ENCODE assay signal across 22 cellular contexts in the genomic region with DNA sequence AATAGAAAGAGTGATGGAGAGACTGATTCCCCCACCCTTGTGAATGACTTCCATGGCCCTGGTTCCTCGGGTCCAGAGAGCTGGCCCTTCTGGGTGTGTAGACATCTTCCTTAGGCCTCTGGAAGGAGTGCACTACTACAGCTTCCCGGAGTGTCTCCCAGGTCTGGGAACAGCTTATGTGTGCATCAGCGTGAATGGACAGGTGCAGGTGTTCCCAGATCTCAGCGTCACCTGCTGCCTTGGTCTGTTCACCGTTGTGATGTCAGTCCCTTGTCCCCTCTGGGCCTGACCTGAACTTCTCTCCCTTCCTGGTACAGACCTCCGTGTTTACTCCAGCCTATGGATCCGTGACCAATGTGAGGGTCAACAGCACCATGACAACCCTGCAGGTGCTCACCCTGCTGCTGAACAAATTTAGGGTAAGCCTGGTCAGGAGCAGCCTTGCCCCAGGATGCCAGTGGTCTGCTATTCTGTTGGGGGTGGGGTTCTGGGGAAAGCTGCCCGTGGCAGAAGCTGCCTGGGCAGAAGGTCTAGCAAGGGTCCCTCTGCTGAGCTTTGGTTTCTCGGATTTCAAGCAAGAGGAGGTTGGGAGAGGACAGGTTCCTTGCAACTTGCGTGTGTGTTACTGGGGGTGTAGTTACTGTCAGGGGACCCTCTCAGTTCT. TPM values are rescaled to one million over a fixed set of nuclear protein-coding genes. Genes with fewer than 3 reads are reported as not detected.
DNase-seq lines count a peak whose midpoint lies in the region; ATAC-seq and TF ChIP-seq lines count a peak whose summit lies in the region.
"Had no signal": no experiment of that assay in that cellular context is flagged by ENCODE, and none has a peak within 500 bp of the region (broad histone marks: within the 10 kb centered on the region; RNA-seq: fewer than 3 reads in every experiment).

No MANE protein-coding gene starts in this region.

- H3K27ac ChIP-seq in BLaER1 treated with 17β-estradiol and CSF1 and Interleukin-3, amounts not matched to agents 10 nM and 100 nM: no peak overlapping the region
- H3K27ac ChIP-seq in colonic mucosa: no peak overlapping the region
- H3K27ac ChIP-seq: brain microvascular endothelial cell had no signal

- peaks cover 24% of the 10 kb centered on the region for H3K36me3 Mint-ChIP-seq in Caco-2 (ENCODE audit: insufficient read depth, unreplicated experiment)
- H3K36me3 Mint-ChIP-seq: activated naive CD8-positive, alpha-beta T cell treated with anti-CD3 and anti-CD28 coated beads, Interleukin-2, amount 10 ng/mL, durations not matched to agents 7 days and 5 days; memory B cell; naive B cell had no signal

- CTCF ChIA-PET in Caco-2 (lab: Charles Lee): interaction anchor here (0.7 to 3.0 kb wide), 8 partner anchors 8 to 894 kb away, joined by 3 to 34 read pairs (median 4); no protein-coding TSS in a partner anchor

- peaks cover 49 to 69% (median 57%) of the 10 kb centered on the region in 10 experiments for H3K4me1 ChIP-seq in BLaER1 treated with 17β-estradiol and CSF1 and Interleukin-3, amounts not matched to agents 10 nM and 100 nM
- H3K4me1 ChIP-seq in Caco-2: peaks cover 43% of the 10 kb centered on the region
- no peaks in the 10 kb centered on the region for H3K4me1 ChIP-seq in colonic mucosa

- H3K4me3 Mint-ChIP-seq in Caco-2 (ENCODE audit: unreplicated experiment): no peak overlapping the region
- H3K4me3 Mint-ChIP-seq: activated naive CD8-positive, alpha-beta T cell treated with anti-CD3 and anti-CD28 coated beads, Interleukin-2, amount 10 ng/mL, durations not matched to agents 7 days and 5 days; dendritic cell treated with granulocyte-macrophage colony-stimulating factor and Interleukin-4, amounts not matched to agents 40 ng/mL and 50 ng/mL, for 4 days; memory B cell had no signal

- no peak for ATAC-seq in omental fat pad (ENCODE audit: low FRiP score)
- no peak for ATAC-seq in sciatic nerve
- ATAC-seq in GM21447 (IDR thresholded peaks at IDR 0.05; ENCODE audit: unreplicated experiment): no peak
- ATAC-seq: activated CD4-positive, CD25-positive, alpha-beta regulatory T cell treated with anti-CD3 and anti-CD28 coated beads, Interleukin-2, amount 50 U/mL, for 24 hours; HCT116 had no signal

- no peaks in the 10 kb centered on the region for H3K9me3 ChIP-seq in BLaER1 treated with 17β-estradiol and CSF1 and Interleukin-3, amounts not matched to agents 10 nM and 100 nM (replicated peaks in 1 of 11)
- H3K9me3 ChIP-seq in Caco-2: no peaks in the 10 kb centered on the region
- H3K9me3 ChIP-seq in colonic mucosa: no peaks in the 10 kb centered on the region
- H3K9me3 ChIP-seq: tibial nerve had no signal

- peaks cover 0 to 100% (median 80%) of the 10 kb centered on the region in 11 experiments; a peak in 18 of 22 replicates for H3K36me3 ChIP-seq in BLaER1 treated with 17β-estradiol and CSF1 and Interleukin-3, amounts not matched to agents 10 nM and 100 nM
- H3K36me3 ChIP-seq in Caco-2 (ENCODE audit: control insufficient read depth, insufficient read depth, low read length): 0 out of 2 replicates have a peak, but pooled peaks cover 1% of the 10 kb centered on the region
- H3K36me3 ChIP-seq in colonic mucosa: no peaks in the 10 kb centered on the region
- H3K36me3 ChIP-seq: brain microvascular endothelial cell had no signal

- H3K4me3 ChIP-seq in BLaER1 treated with 17β-estradiol and CSF1 and Interleukin-3, amounts not matched to agents 10 nM and 100 nM: no peak overlapping the region
- H3K4me3 ChIP-seq in Caco-2 (ENCODE audit: low read depth, low read length) (no peak overlapping the region), colonic mucosa (no peak overlapping the region)
- H3K4me3 ChIP-seq: tibial nerve had no signal

- no peaks in the 10 kb centered on the region for H3K27me3 Mint-ChIP-seq in Caco-2 (ENCODE audit: insufficient read depth, unreplicated experiment)
- H3K27me3 Mint-ChIP-seq: dendritic cell treated with granulocyte-macrophage colony-stimulating factor and Interleukin-4, amounts not matched to agents 40 ng/mL and 50 ng/mL, for 4 days had no signal

- peak overlapping the region; percentile 86 for H3K27ac Mint-ChIP-seq in Caco-2 (ENCODE audit: unreplicated experiment)
- H3K27ac Mint-ChIP-seq: activated naive CD8-positive, alpha-beta T cell treated with anti-CD3 and anti-CD28 coated beads, Interleukin-2, amount 10 ng/mL, durations not matched to agents 7 days and 5 days; activated T-helper 2 cell treated with anti-CD3 and anti-CD28 coated beads, Interferon-gamma antibody, Interleukin-2, Interleukin-4, amounts not matched to agents 10 μg/mL and 5 μg/mL and 100 μg/mL, durations not matched to agents 14 hours and 24 hours and 36 hours; dendritic cell treated with granulocyte-macrophage colony-stimulating factor and Interleukin-4, amounts not matched to agents 40 ng/mL and 50 ng/mL, for 4 days; memory B cell had no signal

- intact Hi-C loops in Caco-2 (cut with micrococcal nuclease; ENCODE audit: unreplicated experiment) (no loop called here), colonic mucosa (cut with DNase I) (no loop called here), sciatic nerve (cut with DNase I) (no loop called here)

- no peaks in the 10 kb centered on the region for H3K9me3 Mint-ChIP-seq in Caco-2 (ENCODE audit: unreplicated experiment)
- H3K9me3 Mint-ChIP-seq: activated naive CD8-positive, alpha-beta T cell treated with anti-CD3 and anti-CD28 coated beads, Interleukin-2, amount 10 ng/mL, durations not matched to agents 7 days and 5 days; activated T-helper 2 cell treated with anti-CD3 and anti-CD28 coated beads, Interferon-gamma antibody, Interleukin-2, Interleukin-4, amounts not matched to agents 10 μg/mL and 5 μg/mL and 100 μg/mL, durations not matched to agents 14 hours and 24 hours and 36 hours; dendritic cell treated with granulocyte-macrophage colony-stimulating factor and Interleukin-4, amounts not matched to agents 40 ng/mL and 50 ng/mL, for 4 days; memory B cell; naive B cell had no signal

- H3K4me2 ChIP-seq in BLaER1 treated with 17β-estradiol and CSF1 and Interleukin-3, amounts not matched to agents 10 nM and 100 nM: peak overlapping the region in 8 of 11 experiments; percentile 15 to 95 (median 46); a peak in 12 of 22 replicates

- H3K4me1 Mint-ChIP-seq in Caco-2 (ENCODE audit: low read depth, unreplicated experiment): peaks cover 38% of the 10 kb centered on the region
- H3K4me1 Mint-ChIP-seq: memory B cell, naive B cell had no signal

- no peak for TF ChIP-seq CTCF in Caco-2 (IDR thresholded peaks at IDR 0.05; ENCODE audit: insufficient read depth in 1 of 2, low read depth in 1 of 2, low read length in 1 of 2, severe bottlenecking in 1 of 2, unreplicated experiment in 1 of 2)
- no peak for TF ChIP-seq CTCF in colonic mucosa (IDR thresholded peaks at IDR 0.05)
- TF ChIP-seq CTCF in omental fat pad (IDR thresholded peaks at IDR 0.05): no peak

- peaks cover 0 to 100% (median 0%) of the 10 kb centered on the region in 11 experiments; a peak in 9 of 22 replicates for H4K20me1 ChIP-seq in BLaER1 treated with 17β-estradiol and CSF1 and Interleukin-3, amounts not matched to agents 10 nM and 100 nM

- no TSS peak for BruUV-seq in Caco-2 (replicated peaks; lab: Mats Ljungman, UMichigan)

- 0 out of 22 replicates have a peak overlapping the region, but pooled peaks of 1 of the 11 experiments have one; percentile 16 for H3K9ac ChIP-seq in BLaER1 treated with 17β-estradiol and CSF1 and Interleukin-3, amounts not matched to agents 10 nM and 100 nM
- peak overlapping the region in 1 of 2 donors; percentile 23 for H3K9ac ChIP-seq in colonic mucosa (ENCODE audit: low read depth in 2 of 2, low read length in 2 of 2)

- H3K27me3 ChIP-seq in BLaER1 treated with 17β-estradiol and CSF1 and Interleukin-3, amounts not matched to agents 10 nM and 100 nM: no peaks in the 10 kb centered on the region
- H3K27me3 ChIP-seq in Caco-2 (replicated peaks; ENCODE audit: control insufficient read depth, insufficient read depth, low read length) (no peaks in the 10 kb centered on the region), colonic mucosa (no peaks in the 10 kb centered on the region)
- H3K27me3 ChIP-seq: brain microvascular endothelial cell, tibial nerve had no signal

- peak in 1 of 2 experiments; percentile 31 for DNase-seq in Caco-2
- DNase-seq in colonic mucosa: peak; percentile 15
- DNase-seq in omental fat pad (ENCODE audit: low spot score): peak; percentile 6
- DNase-seq in NCI-H446 (lab: John Stamatoyannopoulos, UW): no peak
- no peak for DNase-seq in sciatic nerve (ENCODE audit: low spot score)
- DNase-seq: activated naive CD8-positive, alpha-beta T cell treated with anti-CD3 and anti-CD28 coated beads, Interleukin-2, amount 10 ng/mL, durations not matched to agents 7 days and 5 days; brain microvascular endothelial cell; Karpas-422; naive B cell; NCI-H2081; NCI-H524 treated with DMSO at 0.1 percent for 48 hours; stimulated activated CD4-positive, alpha-beta T cell treated with anti-CD3 and anti-CD28 coated beads, Interleukin-1b, Interleukin-23, amount 100 ng/mL, for 48 hours; stimulated activated naive CD4-positive, alpha-beta T cell; T1000 had no signal

- POLR2A ChIA-PET in Caco-2 (lab: Charles Lee): interaction anchor here (0.6 to 1.4 kb wide), 3 partner anchors 10 to 30 kb away, joined by 3 to 20 read pairs (median 5); a partner anchor contains a TSS

RNA-seq across cellular contexts. Expression of a gene that starts 10.5 kb away (rescaled TPM):
- total RNA-seq in Caco-2 (2022): 7.0 and 13.6 TPM in 2 replicates
- total RNA-seq in colonic mucosa: 10 to 100 TPM; 11.1 to 20.2 TPM
- total RNA-seq in omental fat pad: 100 to 1,000 TPM; 181 to 740 (median 276) TPM
- total RNA-seq in sciatic nerve: 190 TPM

RNA-seq across cellular contexts. Expression of a gene that starts 11.6 kb away (rescaled TPM):
- total RNA-seq in Caco-2 (2022) (46.5 and 60.8 TPM in 2 replicates), colonic mucosa (10 to 100 TPM; 16.5 to 17.3 TPM), omental fat pad (10 to 100 TPM; 25.9 to 51.7 (median 37.7) TPM), sciatic nerve (24.9 TPM)

RNA-seq across cellular contexts. Expression of a gene that starts 29.5 kb away (rescaled TPM):
- total RNA-seq in Caco-2 (2022) (40.8 and 55.6 TPM in 2 replicates), colonic mucosa (10 to 100 TPM; 13.1 to 19.9 TPM), omental fat pad (100 to 1,000 TPM in 3 of 4 donors, 10 to 100 TPM in 1; 75.1 to 229 (median 142) TPM), sciatic nerve (63.7 TPM)

Comparison
In these comparisons a context has a peak if more than half of its experiments do, and no peak if none do; other contexts are left out.
1. DNase-seq: peak in colonic mucosa (single experiment) and omental fat pad (single experiment); none in NCI-H446 (0 of 2) and sciatic nerve (single experiment).